In genomic region chr15:25775317-25775912, GRCh38 we compare ENCODE assay signal across 8 cellular contexts.
DNase-seq lines count a peak whose midpoint lies in the region; ATAC-seq and TF ChIP-seq lines count a peak whose summit lies in the region.

No MANE protein-coding gene starts in this region.

- H3K36me3 ChIP-seq in hepatocyte (replicated peaks; ENCODE audit: insufficient read depth, low read depth) (no peaks in the 10 kb centered on the region), aorta (ENCODE audit: control insufficient read depth in 1 of 2, insufficient read depth in 2 of 2, low read length in 1 of 2) (peaks cover 0 to 3% of the 10 kb centered on the region in 2 donors)

- H3K27ac Mint-ChIP-seq in CD14-positive monocyte, result no peak overlapping the region

- H3K27ac ChIP-seq in hepatocyte (no peak overlapping the region), aorta (ENCODE audit: low read depth in 1 of 2, low read length in 2 of 2) (peak overlapping the region in 1 of 2 donors; percentile 0)

- H3K9me3 ChIP-seq in hepatocyte (ENCODE audit: low read depth) (no peaks in the 10 kb centered on the region), aorta (ENCODE audit: control insufficient read depth, low read length) (no peaks in the 10 kb centered on the region)

- peak; percentile 90 for DNase-seq in AG08395 (ENCODE audit: low spot score)
- DNase-seq in NCI-H748 treated with DMSO at 0.1 percent for 48 hours (lab: John Stamatoyannopoulos, UW), result peak; percentile 10
- peak; percentile 34 for DNase-seq in hepatocyte (ENCODE audit: low spot score)
- DNase-seq in aorta, result peak; percentile 57 to 77
- DNase-seq in nucleus accumbens (lab: John Stamatoyannopoulos, UW), result no peak
- no peak for DNase-seq in KG1 (lab: John Stamatoyannopoulos, UW)
- DNase-seq in CD14-positive monocyte (ENCODE audit: low spot score), result no peak

- no peak overlapping the region for H2AFZ ChIP-seq in hepatocyte

- peaks cover 2 to 7% (median 3%) of the 10 kb centered on the region in 3 donors for H3K27me3 Mint-ChIP-seq in CD14-positive monocyte (ENCODE audit: low read depth in 3 of 3)

- ATAC-seq in GM21576 (IDR thresholded peaks at IDR 0.05; ENCODE audit: unreplicated experiment) (peak; percentile 86), aorta (ENCODE audit: low FRiP score) (no peak)

- no peak overlapping the region for H3K4me3 Mint-ChIP-seq in CD14-positive monocyte

- H3K27me3 ChIP-seq in hepatocyte (no peaks in the 10 kb centered on the region), aorta (ENCODE audit: control insufficient read depth in 1 of 2, insufficient read depth in 2 of 2, low read length in 1 of 2) (no peaks in the 10 kb centered on the region)

- H3K9me2 ChIP-seq in hepatocyte (replicated peaks; ENCODE audit: insufficient read depth), result no peaks in the 10 kb centered on the region

- H3K4me3 ChIP-seq in hepatocyte (no peak overlapping the region), aorta (ENCODE audit: low read length in 2 of 2) (no peak overlapping the region)

- H3K4me1 Mint-ChIP-seq in CD14-positive monocyte, result peaks cover 37% of the 10 kb centered on the region

- intact Hi-C loops in aorta (cut with DNase I) (loop anchor here (5.0 kb wide), 1 partner anchor 38 kb away; no protein-coding TSS in a partner anchor), CD14-positive monocyte (cut with micrococcal nuclease) (no loop called here)

- WGBS in hepatocyte (ENCODE audit: low lambda C conversion rate, missing lambda C conversion rate), result 67% methylated on average over 13 of the region's 13 CpGs
- 52% methylated on average over 13 of the region's 13 CpGs for WGBS in aorta, 2 donors

- no peaks in the 10 kb centered on the region for H3K4me1 ChIP-seq in hepatocyte (ENCODE audit: insufficient read depth)
- no peaks in the 10 kb centered on the region for H3K4me1 ChIP-seq in aorta (ENCODE audit: control insufficient read depth in 1 of 2, insufficient read depth in 2 of 2, low read length in 2 of 2)

- peaks cover 0 to 1% (median 0%) of the 10 kb centered on the region in 7 donors for H3K9me3 Mint-ChIP-seq in CD14-positive monocyte

- TF ChIP-seq CTCF in hepatocyte (IDR thresholded peaks at IDR 0.05; ENCODE audit: poor library complexity) (no peak), CD14-positive monocyte (IDR thresholded peaks at IDR 0.05) (no peak)

- H4K20me1 ChIP-seq in hepatocyte (ENCODE audit: insufficient read depth, poor library complexity, severe bottlenecking), result no peaks in the 10 kb centered on the region

- H3K79me2 ChIP-seq in hepatocyte, result no peaks in the 10 kb centered on the region

- H3K36me3 Mint-ChIP-seq in CD14-positive monocyte, result peaks cover 4 to 5% of the 10 kb centered on the region in 2 donors

- no peak overlapping the region for H3K4me2 ChIP-seq in hepatocyte

Comparison
In these comparisons a context has a peak if more than half of its experiments do, and no peak if none do; other contexts are left out.
1. DNase-seq: peak in AG08395 (single experiment), NCI-H748 treated with DMSO at 0.1 percent for 48 hours (single experiment), hepatocyte (single experiment) and aorta (2 of 2); none in nucleus accumbens (0 of 56), KG1 (single experiment) and CD14-positive monocyte (single experiment).
2. intact Hi-C loops: an anchor here in aorta (5.0 kb wide); none called in CD14-positive monocyte.